8 cellular contexts compared by ENCODE assay signal in genomic region chr7:142854505-142855400, GRCh38. TPM values are rescaled to one million over a fixed set of nuclear protein-coding genes. Genes with fewer than 3 reads are reported as not detected.
DNase-seq lines count a peak whose midpoint lies in the region; ATAC-seq, FAIRE-seq and TF ChIP-seq lines count a peak whose summit lies in the region.

TSS of gene EPHB6 (plus strand) at chr7:142855076. CDS start at chr7:142863228, 8,152 bp downstream.

- H3K4me1 Mint-ChIP-seq in GM23338: peaks cover 20% of the 10 kb centered on the region

- 0 to 1% (median 1%) methylated on average over 20 to 93 of the region's 93 CpGs for WGBS in spleen, 5 donors

- H3K4me1 ChIP-seq in GM23338 (ENCODE audit: insufficient read depth) (peaks cover 11% of the 10 kb centered on the region), spleen (peaks cover 4 to 38% (median 24%) of the 10 kb centered on the region in 6 donors)

- intact Hi-C loops in spleen (cut with DNase I; ENCODE audit: low total_unique reads): loop anchor here (10.0 kb wide), 2 partner anchors 150 to 360 kb away; no protein-coding TSS in a partner anchor

- H3K79me2 ChIP-seq in GM23338 (replicated peaks; ENCODE audit: insufficient read depth): no peaks in the 10 kb centered on the region

- no peak within 1 kb of the TSS for H3K27ac Mint-ChIP-seq in GM23338

- H3K4me3 ChIP-seq in GM23338 (peak within 1 kb of the TSS; percentile 94), bronchial epithelial cell (ENCODE audit: low read depth, low read length) (peak within 1 kb of the TSS; percentile 71), spleen (peak within 1 kb of the TSS; percentile 67 to 89 (median 78))

- peak; percentile 77 for ATAC-seq in GM23338

- TF ChIP-seq CTCF in GM23338 (conservative IDR thresholded peaks at IDR 0.05; ENCODE audit: low read depth in 2 of 2) (no peak), VCaP (conservative IDR thresholded peaks at IDR 0.05) (0 out of 2 replicates have a peak, but pooled peaks have one; percentile 6), bronchial epithelial cell (IDR thresholded peaks at IDR 0.05; ENCODE audit: insufficient read depth, low read length, severe bottlenecking) (no peak), spleen (IDR thresholded peaks at IDR 0.05 in 8 of 11, conservative IDR thresholded peaks at IDR 0.05 in 3 of 11) (no peak)

- H3K36me3 ChIP-seq in GM23338 (ENCODE audit: insufficient read depth) (no peaks in the 10 kb centered on the region), bronchial epithelial cell (ENCODE audit: control insufficient read depth, insufficient read depth, low read length) (no peaks in the 10 kb centered on the region), spleen (no peaks in the 10 kb centered on the region)

- TF ChIP-seq POLR2A in spleen (IDR thresholded peaks at IDR 0.05): no peak

- H2AFZ ChIP-seq in GM23338: peak within 1 kb of the TSS; percentile 100

- no peaks in the 10 kb centered on the region for H3F3A ChIP-seq in GM23338 (replicated peaks; ENCODE audit: low read depth)

- no peak for FAIRE-seq in bronchial epithelial cell (lab: Jason Lieb, UNC)

- no peak within 1 kb of the TSS for H3K27ac ChIP-seq in GM23338 (ENCODE audit: low read depth)
- H3K27ac ChIP-seq in VCaP: peak within 1 kb of the TSS; percentile 97
- H3K27ac ChIP-seq in spleen: peak within 1 kb of the TSS; percentile 66 to 91 (median 82)

- no peaks in the 10 kb centered on the region; the same call in 2 of the 3 replicates for H3K9me3 Mint-ChIP-seq in GM23338

- peaks cover 12% of the 10 kb centered on the region for H3K27me3 Mint-ChIP-seq in GM23338 (ENCODE audit: insufficient read depth, low read depth, poor library complexity)

- no peaks in the 10 kb centered on the region for H4K20me1 ChIP-seq in GM23338 (replicated peaks; ENCODE audit: insufficient read depth)

- peak within 1 kb of the TSS; percentile 93 for H3K4me2 ChIP-seq in GM23338

- peak within 1 kb of the TSS; percentile 92 for H3K4me3 Mint-ChIP-seq in GM23338

- H3K9me2 ChIP-seq in GM23338 (ENCODE audit: insufficient read depth): no peaks in the 10 kb centered on the region

- DNase-seq in ELF-1 (ENCODE audit: low read depth, low spot score) (peak; percentile 44), GM23338 (ENCODE audit: low spot score) (peak; percentile 78), LHCN-M2 (ENCODE audit: low read depth) (peak; percentile 43), bronchial epithelial cell (ENCODE audit: low read depth) (peak; percentile 18), iris pigment epithelial cell (ENCODE audit: low read depth) (peak; percentile 71), spleen (peak; percentile 92), mesenteric fat pad (ENCODE audit: low spot score) (no peak)

- no peaks in the 10 kb centered on the region for H3K36me3 Mint-ChIP-seq in GM23338 (ENCODE audit: low read depth)

- H3K9me3 ChIP-seq in spleen: no peaks in the 10 kb centered on the region

- H3K27me3 ChIP-seq in GM23338 (ENCODE audit: insufficient read depth) (peaks cover 11% of the 10 kb centered on the region), bronchial epithelial cell (ENCODE audit: control insufficient read depth, insufficient read depth, low read length) (no peaks in the 10 kb centered on the region), spleen (replicated peaks in 1 of 7) (peaks cover 0 to 12% (median 0%) of the 10 kb centered on the region in 7 donors)

TF ChIP-seq in GM23338, 12 proteins besides CTCF, POLR2A, EP300 and RAD21:
- no peak for TF ChIP-seq EZH2phosphoT487 (IDR thresholded peaks at IDR 0.05; ENCODE audit: unreplicated experiment)
- peak; percentile 37; the same call in 1 of the 2 replicates for TF ChIP-seq POLR2AphosphoS5 (IDR thresholded peaks at IDR 0.05; ENCODE audit: low read depth)

RNA-seq across cellular contexts. Expression of gene EPHB6, which starts in this region (rescaled TPM):
- total RNA-seq in GM23338 (2014; rRNA removed; shearing (Covaris generic)): 18.1 and 20.8 TPM in 2 replicates
- polyA plus RNA-seq in GM23338 (2016; fragmentation: Nextera tagmentation; extraction: Ambion mirVana): 27.5 and 33.2 TPM in 2 replicates
- 0.32 and 0.69 TPM in 2 replicates for total RNA-seq in LHCN-M2 (2014; rRNA removed)
- polyA plus RNA-seq in LHCN-M2 (2012): 1.8 TPM
- total RNA-seq in bronchial epithelial cell: under 0.01 and 0.77 TPM in 2 replicates
- 10 to 100 TPM; 12.3 to 15.5 (median 13.9) TPM for total RNA-seq in spleen
- polyA plus RNA-seq in spleen: 10 to 100 TPM; 11.3 to 28.8 (median 23.6) TPM
- total RNA-seq in mesenteric fat pad: 6.3 TPM

Comparison
In these comparisons a context has a peak if more than half of its experiments do, and no peak if none do; other contexts are left out.
1. Peak in DNase-seq and H3K4me3 ChIP-seq in bronchial epithelial cell; RNA of the gene not detected or under 1 TPM.